ENCODE assay signal across 28 cellular contexts in the genomic region with DNA sequence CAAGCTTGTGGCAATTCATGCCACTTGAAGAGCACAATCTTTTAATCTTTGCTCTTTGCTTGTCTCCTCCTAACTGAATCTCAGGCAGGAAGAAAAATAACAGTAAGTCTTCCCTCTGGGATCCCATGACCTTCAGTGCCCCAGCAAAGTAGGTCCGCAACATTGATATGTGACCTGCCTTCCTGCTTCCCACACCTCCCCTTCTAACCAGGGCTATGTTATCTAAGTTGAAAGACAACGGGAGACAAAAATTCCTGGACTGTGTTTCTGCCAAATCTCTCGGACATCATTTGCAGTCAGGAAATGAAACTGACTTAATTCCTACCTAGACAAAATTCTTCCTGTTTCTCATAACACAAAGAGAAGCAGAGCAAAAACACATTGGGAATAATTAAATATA. TPM values are rescaled to one million over a fixed set of nuclear protein-coding genes. Genes with fewer than 3 reads are reported as not detected.
"Had no signal": no experiment of that assay in that cellular context is flagged by ENCODE, and none has a peak within 500 bp of the region (broad histone marks: within the 10 kb centered on the region; RNA-seq: fewer than 3 reads in every experiment).

No MANE protein-coding gene starts in this region.

- H3K9me3 Mint-ChIP-seq: natural killer cell treated with Interleukin-12 subunit alpha and Interleukin-12 subunit beta and Interleukin-15 and Interleukin-18, amount 100 ng/mL, for 72 hours; stimulated activated effector memory CD8-positive, alpha-beta T cell treated with anti-CD3 and anti-CD28 coated beads, Interleukin-12 subunit alpha, Interleukin-12 subunit beta, amount 100 ng/mL, for 72 hours; stimulated activated naive CD8-positive, alpha-beta T cell treated with anti-CD3 and anti-CD28 coated beads, Interleukin-15, Interleukin-2, amounts not matched to agents 100 ng/mL and 50 ng/mL, for 24 hours had no signal

- H3K4me1 Mint-ChIP-seq: naive thymus-derived CD4-positive, alpha-beta T cell; neural crest cell; stimulated activated effector memory CD8-positive, alpha-beta T cell treated with anti-CD3 and anti-CD28 coated beads, Interleukin-12 subunit alpha, Interleukin-12 subunit beta, amount 100 ng/mL, for 72 hours; stimulated activated naive B cell treated with anti-CD40 and anti-IgM and Interleukin-4, amounts not matched to agents 10 μg/mL and 1 μg/mL and 100 μg/mL, for 72 hours had no signal

- H3K4me3 Mint-ChIP-seq: naive thymus-derived CD4-positive, alpha-beta T cell; natural killer cell treated with Interleukin-12 subunit alpha and Interleukin-12 subunit beta and Interleukin-15 and Interleukin-18, amount 100 ng/mL, for 72 hours; neural crest cell; stimulated activated effector memory CD8-positive, alpha-beta T cell treated with anti-CD3 and anti-CD28 coated beads, Interleukin-12 subunit alpha, Interleukin-12 subunit beta, amount 100 ng/mL, for 72 hours; stimulated activated naive B cell treated with anti-CD40 and anti-IgM and Interleukin-4, amounts not matched to agents 10 μg/mL and 1 μg/mL and 100 μg/mL, for 72 hours; stimulated activated naive CD8-positive, alpha-beta T cell treated with anti-CD3 and anti-CD28 coated beads, Interleukin-15, Interleukin-2, amounts not matched to agents 100 ng/mL and 50 ng/mL, for 24 hours had no signal

- H3K36me3 Mint-ChIP-seq: naive thymus-derived CD4-positive, alpha-beta T cell; natural killer cell treated with Interleukin-12 subunit alpha and Interleukin-12 subunit beta and Interleukin-15 and Interleukin-18, amount 100 ng/mL, for 72 hours; stimulated activated effector memory CD8-positive, alpha-beta T cell treated with anti-CD3 and anti-CD28 coated beads, Interleukin-12 subunit alpha, Interleukin-12 subunit beta, amount 100 ng/mL, for 72 hours; stimulated activated naive B cell treated with anti-CD40 and anti-IgM and Interleukin-4, amounts not matched to agents 10 μg/mL and 1 μg/mL and 100 μg/mL, for 72 hours had no signal

- DNase-seq: naive thymus-derived CD4-positive, alpha-beta T cell; nucleus accumbens; pancreas; psoas muscle; right cardiac atrium; right lobe of liver; sigmoid colon; small intestine; stimulated activated CD4-positive, alpha-beta T cell treated with anti-CD3 and anti-CD28 coated beads, Interleukin-15, amount 100 ng/mL, for 24 hours; stimulated activated CD4-positive, alpha-beta T cell treated with anti-CD3 and anti-CD28 coated beads, Interleukin-2, amount 100 ng/mL, for 24 hours; stimulated activated CD4-positive, alpha-beta T cell treated with anti-CD3 and anti-CD28 coated beads, Interleukin-2, amount 100 ng/mL, for 48 hours; stimulated activated CD4-positive, alpha-beta T cell treated with anti-CD3 and anti-CD28 coated beads, Interleukin-4, amount 100 ng/mL, for 24 hours; stimulated activated naive B cell treated with anti-CD40 and anti-IgM and Interleukin-4, amounts not matched to agents 10 μg/mL and 1 μg/mL and 100 μg/mL, for 72 hours; stimulated activated naive CD4-positive, alpha-beta T cell treated with Interleukin-2 at 50 U/mL for 16 hours; stomach; thyroid gland; trophoblast cell; upper lobe of right lung; uterus had no signal

- H3K27me3 Mint-ChIP-seq: stimulated activated naive CD8-positive, alpha-beta T cell treated with anti-CD3 and anti-CD28 coated beads, Interleukin-15, Interleukin-2, amounts not matched to agents 100 ng/mL and 50 ng/mL, for 24 hours had no signal

- H3K27ac Mint-ChIP-seq: naive thymus-derived CD4-positive, alpha-beta T cell; natural killer cell treated with Interleukin-12 subunit alpha and Interleukin-12 subunit beta and Interleukin-15 and Interleukin-18, amount 100 ng/mL, for 72 hours; stimulated activated effector memory CD8-positive, alpha-beta T cell treated with anti-CD3 and anti-CD28 coated beads, Interleukin-12 subunit alpha, Interleukin-12 subunit beta, amount 100 ng/mL, for 72 hours; stimulated activated naive B cell treated with anti-CD40 and anti-IgM and Interleukin-4, amounts not matched to agents 10 μg/mL and 1 μg/mL and 100 μg/mL, for 72 hours; stimulated activated naive CD8-positive, alpha-beta T cell treated with anti-CD3 and anti-CD28 coated beads, Interleukin-15, Interleukin-2, amounts not matched to agents 100 ng/mL and 50 ng/mL, for 24 hours had no signal

RNA-seq across cellular contexts. Expression of gene C10orf90, which starts 53.8 kb away (rescaled TPM):
- total RNA-seq: naive thymus-derived CD4-positive, alpha-beta T cell; natural killer cell treated with Interleukin-12 subunit alpha and Interleukin-12 subunit beta and Interleukin-15 and Interleukin-18, amount 100 ng/mL, for 72 hours; osteocyte; posterior vena cava; renal cortical epithelial cell; stomach; thoracic aorta; tibial nerve; upper lobe of right lung had no signal
